Comparison of ENCODE assay signal across 1 cellular context in the genomic region with DNA sequence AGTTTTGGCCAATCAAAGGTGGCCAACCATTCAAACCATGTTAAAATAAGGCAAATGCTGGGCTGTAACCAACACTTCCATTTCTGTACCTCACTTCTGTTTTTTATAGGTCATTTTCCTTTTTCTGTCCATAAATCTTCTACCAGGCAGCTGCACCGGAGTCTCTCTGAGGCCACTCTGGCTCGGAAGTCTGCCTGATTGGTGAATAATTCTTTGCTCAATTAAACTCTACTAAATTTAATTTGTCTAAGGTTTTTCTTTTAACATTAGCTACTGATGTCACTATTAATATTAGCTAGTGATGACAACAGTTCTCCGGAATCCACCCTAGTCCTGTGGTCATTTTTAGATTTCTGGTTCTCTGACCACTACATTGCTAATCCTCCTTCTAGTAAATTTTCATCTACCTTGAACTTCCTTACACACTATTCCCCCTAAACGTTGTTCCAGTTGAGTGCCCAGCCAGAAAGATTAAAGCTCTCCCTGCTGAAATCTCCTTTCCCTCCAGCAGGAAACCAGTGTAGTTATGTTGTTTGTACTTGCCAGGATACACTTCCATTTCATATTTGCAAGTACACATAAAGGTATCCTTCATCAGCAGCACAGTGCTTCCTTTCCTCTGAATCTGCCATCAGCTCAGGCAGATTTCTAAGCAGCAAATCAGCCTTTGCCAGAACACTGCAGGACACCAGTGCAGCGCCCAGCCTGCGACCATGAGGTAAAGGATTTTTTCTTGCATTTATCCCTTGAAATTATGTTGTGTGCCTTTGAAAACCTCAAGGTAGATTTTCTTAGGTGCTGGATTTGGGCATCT.
TF ChIP-seq lines count a peak whose summit lies in the region.

No MANE protein-coding gene starts in this region.

TF ChIP-seq in HepG2, 621 proteins besides CTCF, POLR2A, EP300 and RAD21:
- TF ChIP-seq, protein P1, sequence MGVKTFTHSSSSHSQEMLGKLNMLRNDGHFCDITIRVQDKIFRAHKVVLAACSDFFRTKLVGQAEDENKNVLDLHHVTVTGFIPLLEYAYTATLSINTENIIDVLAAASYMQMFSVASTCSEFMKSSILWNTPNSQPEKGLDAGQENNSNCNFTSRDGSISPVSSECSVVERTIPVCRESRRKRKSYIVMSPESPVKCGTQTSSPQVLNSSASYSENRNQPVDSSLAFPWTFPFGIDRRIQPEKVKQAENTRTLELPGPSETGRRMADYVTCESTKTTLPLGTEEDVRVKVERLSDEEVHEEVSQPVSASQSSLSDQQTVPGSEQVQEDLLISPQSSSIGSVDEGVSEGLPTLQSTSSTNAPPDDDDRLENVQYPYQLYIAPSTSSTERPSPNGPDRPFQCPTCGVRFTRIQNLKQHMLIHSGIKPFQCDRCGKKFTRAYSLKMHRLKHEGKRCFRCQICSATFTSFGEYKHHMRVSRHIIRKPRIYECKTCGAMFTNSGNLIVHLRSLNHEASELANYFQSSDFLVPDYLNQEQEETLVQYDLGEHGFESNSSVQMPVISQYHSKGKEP (CRISPR knock-in tag; IDR thresholded peaks at IDR 0.05), result no peak
- no peak for TF ChIP-seq ZBTB8A (CRISPR knock-in tag; IDR thresholded peaks at IDR 0.05; ENCODE audit: borderline replicate concordance, low read depth)
- TF ChIP-seq ZSCAN5A (CRISPR knock-in tag; IDR thresholded peaks at IDR 0.05; ENCODE audit: borderline replicate concordance), result no peak
- TF ChIP-seq NFKBIZ (CRISPR knock-in tag; IDR thresholded peaks at IDR 0.05), result no peak
- no peak for TF ChIP-seq ZNF333 (CRISPR knock-in tag; IDR thresholded peaks at IDR 0.05; ENCODE audit: borderline replicate concordance)
- TF ChIP-seq RFX3 (CRISPR knock-in tag; IDR thresholded peaks at IDR 0.05), result no peak
- no peak for TF ChIP-seq GTF2F1 (IDR thresholded peaks at IDR 0.05; ENCODE audit: low read length)
